In the genomic region with DNA sequence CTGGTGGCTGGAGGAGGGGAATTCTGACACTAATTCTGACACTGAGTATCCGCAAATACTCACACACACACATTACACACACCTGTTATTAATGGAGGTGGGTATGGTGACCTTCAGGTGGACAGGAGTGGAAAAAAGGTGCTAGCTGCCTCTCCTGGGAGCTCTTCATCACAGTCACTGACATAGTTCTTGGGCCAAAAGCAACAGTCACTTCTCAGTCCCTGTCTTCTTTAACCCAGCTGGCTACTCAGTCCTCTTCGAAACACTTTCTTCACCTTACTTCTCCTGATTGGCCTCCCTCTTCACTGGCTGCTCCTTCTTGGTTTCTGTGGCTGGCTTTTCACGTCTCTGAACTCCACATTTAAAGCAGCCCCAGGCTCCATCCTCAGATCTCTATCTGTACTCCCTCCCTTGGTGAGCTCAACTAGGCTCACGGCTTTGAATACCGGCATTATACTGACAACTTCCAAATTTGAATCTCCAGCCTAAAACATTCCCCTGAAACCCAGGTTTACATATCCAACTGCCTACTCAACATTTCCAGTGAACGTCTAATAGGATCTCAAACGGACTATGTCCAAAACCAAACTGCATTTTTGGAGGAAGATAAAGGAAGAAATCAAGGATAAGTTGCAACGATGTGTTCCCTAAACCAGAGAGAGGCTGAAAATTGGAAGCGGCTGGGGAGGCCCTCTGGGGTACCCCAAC, we compare ENCODE assay signal across 19 cellular contexts. TPM values are rescaled to one million over a fixed set of nuclear protein-coding genes. Genes with fewer than 3 reads are reported as not detected.
DNase-seq lines count a peak whose midpoint lies in the region; ATAC-seq, FAIRE-seq and TF ChIP-seq lines count a peak whose summit lies in the region.
"Had no signal": no experiment of that assay in that cellular context is flagged by ENCODE, and none has a peak within 500 bp of the region (broad histone marks: within the 10 kb centered on the region; RNA-seq: fewer than 3 reads in every experiment).

No MANE protein-coding gene starts in this region.

- no peak for DNase-seq in activated naive CD8-positive, alpha-beta T cell treated with anti-CD3 and anti-CD28 coated beads, Interleukin-2, amount 10 ng/mL, durations not matched to agents 7 days and 5 days
- no peak for DNase-seq in activated naive CD8-positive, alpha-beta T cell treated with anti-CD3 and anti-CD28 coated beads for 36 hours
- DNase-seq in M059J (ENCODE audit: low read depth) (peak; percentile 91), fibroblast of pulmonary artery (ENCODE audit: low read depth) (no peak), urothelium cell line (ENCODE audit: low spot score) (no peak), SIG-M5 (lab: John Stamatoyannopoulos, UW) (no peak), mucosa of descending colon (no peak), DMS79 treated with DMSO at 0.1 percent for 48 hours (lab: John Stamatoyannopoulos, UW) (no peak)
- DNase-seq: activated CD4-positive, alpha-beta memory T cell treated with anti-CD3 and anti-CD28 coated beads, Interleukin-2, amount 10 ng/mL, durations not matched to agents 7 days and 5 days; cortex of kidney; H9; midbrain; NCI-H2029 treated with DMSO at 0.1 percent for 48 hours; NCI-H524; occipital lobe; stimulated activated CD4-positive, alpha-beta T cell treated with anti-CD3 and anti-CD28 coated beads, Interleukin-2, amount 100 ng/mL, for 48 hours; stimulated activated CD8-positive, alpha-beta memory T cell treated with anti-CD3 and anti-CD28 coated beads, Interleukin-4, amount 100 ng/mL, for 48 hours had no signal

- H3K4me1 Mint-ChIP-seq in activated naive CD8-positive, alpha-beta T cell treated with anti-CD3 and anti-CD28 coated beads, Interleukin-2, amount 10 ng/mL, durations not matched to agents 7 days and 5 days, result peaks cover 27% of the 10 kb centered on the region
- peaks cover 24% of the 10 kb centered on the region for H3K4me1 Mint-ChIP-seq in activated naive CD8-positive, alpha-beta T cell treated with anti-CD3 and anti-CD28 coated beads for 36 hours

- H3K36me3 Mint-ChIP-seq in activated naive CD8-positive, alpha-beta T cell treated with anti-CD3 and anti-CD28 coated beads, Interleukin-2, amount 10 ng/mL, durations not matched to agents 7 days and 5 days, result peaks cover 9% of the 10 kb centered on the region
- H3K36me3 Mint-ChIP-seq in activated naive CD8-positive, alpha-beta T cell treated with anti-CD3 and anti-CD28 coated beads for 36 hours, result peaks cover 6% of the 10 kb centered on the region

- H3K36me3 ChIP-seq in mucosa of descending colon (ENCODE audit: low read depth), result no peaks in the 10 kb centered on the region

- H3K9me3 Mint-ChIP-seq in activated naive CD8-positive, alpha-beta T cell treated with anti-CD3 and anti-CD28 coated beads, Interleukin-2, amount 10 ng/mL, durations not matched to agents 7 days and 5 days, result peaks cover 7% of the 10 kb centered on the region
- peaks cover 6% of the 10 kb centered on the region for H3K9me3 Mint-ChIP-seq in activated naive CD8-positive, alpha-beta T cell treated with anti-CD3 and anti-CD28 coated beads for 36 hours
- H3K9me3 Mint-ChIP-seq: H9 had no signal

- POLR2A ChIA-PET in activated naive CD8-positive, alpha-beta T cell treated with anti-CD3 and anti-CD28 coated beads, Interleukin-2, amount 10 ng/mL, durations not matched to agents 7 days and 5 days (lab: Charles Lee), result interaction anchor here (0.5 to 1.6 kb wide), 2 partner anchors 57 to 303 kb away, joined by 5 to 7 read pairs; no protein-coding TSS in a partner anchor

- H3K4me3 ChIP-seq in fibroblast of pulmonary artery (replicated peaks; ENCODE audit: low read depth, low read length) (peak overlapping the region; percentile 20), mucosa of descending colon (no peak overlapping the region)

- intact Hi-C loops in mucosa of descending colon (cut with DNase I, micrococcal nuclease), result no loop called here

- TF ChIP-seq CTCF in fibroblast of pulmonary artery (IDR thresholded peaks at IDR 0.05; ENCODE audit: low read length, missing control alignments) (no peak), mucosa of descending colon (IDR thresholded peaks at IDR 0.05) (no peak)

- peaks cover 4% of the 10 kb centered on the region for H3K27me3 Mint-ChIP-seq in activated naive CD8-positive, alpha-beta T cell treated with anti-CD3 and anti-CD28 coated beads, Interleukin-2, amount 10 ng/mL, durations not matched to agents 7 days and 5 days
- H3K27me3 Mint-ChIP-seq in activated naive CD8-positive, alpha-beta T cell treated with anti-CD3 and anti-CD28 coated beads for 36 hours, result peaks cover 6% of the 10 kb centered on the region

- no peaks in the 10 kb centered on the region for H3K4me1 ChIP-seq in mucosa of descending colon (ENCODE audit: low read depth)

- ATAC-seq in activated naive CD8-positive, alpha-beta T cell treated with anti-CD3 and anti-CD28 coated beads, Interleukin-2, amount 10 ng/mL, durations not matched to agents 7 days and 5 days (ENCODE audit: low read depth), result no peak
- no peak for ATAC-seq in mucosa of descending colon
- ATAC-seq: sciatic nerve had no signal

- H3K27ac Mint-ChIP-seq in activated naive CD8-positive, alpha-beta T cell treated with anti-CD3 and anti-CD28 coated beads, Interleukin-2, amount 10 ng/mL, durations not matched to agents 7 days and 5 days, result peak overlapping the region; percentile 10
- H3K27ac Mint-ChIP-seq in activated naive CD8-positive, alpha-beta T cell treated with anti-CD3 and anti-CD28 coated beads for 36 hours, result no peak overlapping the region
- H3K27ac Mint-ChIP-seq: activated CD4-positive, alpha-beta memory T cell treated with anti-CD3 and anti-CD28 coated beads, Interleukin-2, amount 10 ng/mL, durations not matched to agents 7 days and 5 days; H9 had no signal

- H3K9me3 ChIP-seq in mucosa of descending colon, result no peaks in the 10 kb centered on the region

- peak overlapping the region; percentile 1 for H3K4me3 Mint-ChIP-seq in activated naive CD8-positive, alpha-beta T cell treated with anti-CD3 and anti-CD28 coated beads, Interleukin-2, amount 10 ng/mL, durations not matched to agents 7 days and 5 days
- no peak overlapping the region for H3K4me3 Mint-ChIP-seq in activated naive CD8-positive, alpha-beta T cell treated with anti-CD3 and anti-CD28 coated beads for 36 hours
- H3K4me3 Mint-ChIP-seq: activated CD4-positive, alpha-beta memory T cell treated with anti-CD3 and anti-CD28 coated beads, Interleukin-2, amount 10 ng/mL, durations not matched to agents 7 days and 5 days; H9 had no signal

- peak; percentile 20 for FAIRE-seq in urothelium cell line (lab: Jason Lieb, UNC)
- FAIRE-seq: HTR-8/SVneo had no signal

RNA-seq across cellular contexts. Expression of a gene that starts 53.2 kb away (rescaled TPM):
- 10 to 100 TPM; 49.1 to 49.5 TPM for total RNA-seq in activated naive CD8-positive, alpha-beta T cell treated with anti-CD3 and anti-CD28 coated beads, Interleukin-2, amount 10 ng/mL, durations not matched to agents 7 days and 5 days
- total RNA-seq in activated naive CD8-positive, alpha-beta T cell treated with anti-CD3 and anti-CD28 coated beads for 36 hours, result 10 to 100 TPM; 20.7 to 21.4 TPM
- 59.7 and 139 TPM in 2 replicates for total RNA-seq in M059J (2014; rRNA removed; shearing (Covaris generic))
- total RNA-seq in mucosa of descending colon, result 10 to 100 TPM in 2 of 3 donors, 1 to 10 TPM in 1; 7.4 to 45.3 (median 15.0) TPM
